Comparison of ENCODE assay signal across 8 cellular contexts in the genomic region with DNA sequence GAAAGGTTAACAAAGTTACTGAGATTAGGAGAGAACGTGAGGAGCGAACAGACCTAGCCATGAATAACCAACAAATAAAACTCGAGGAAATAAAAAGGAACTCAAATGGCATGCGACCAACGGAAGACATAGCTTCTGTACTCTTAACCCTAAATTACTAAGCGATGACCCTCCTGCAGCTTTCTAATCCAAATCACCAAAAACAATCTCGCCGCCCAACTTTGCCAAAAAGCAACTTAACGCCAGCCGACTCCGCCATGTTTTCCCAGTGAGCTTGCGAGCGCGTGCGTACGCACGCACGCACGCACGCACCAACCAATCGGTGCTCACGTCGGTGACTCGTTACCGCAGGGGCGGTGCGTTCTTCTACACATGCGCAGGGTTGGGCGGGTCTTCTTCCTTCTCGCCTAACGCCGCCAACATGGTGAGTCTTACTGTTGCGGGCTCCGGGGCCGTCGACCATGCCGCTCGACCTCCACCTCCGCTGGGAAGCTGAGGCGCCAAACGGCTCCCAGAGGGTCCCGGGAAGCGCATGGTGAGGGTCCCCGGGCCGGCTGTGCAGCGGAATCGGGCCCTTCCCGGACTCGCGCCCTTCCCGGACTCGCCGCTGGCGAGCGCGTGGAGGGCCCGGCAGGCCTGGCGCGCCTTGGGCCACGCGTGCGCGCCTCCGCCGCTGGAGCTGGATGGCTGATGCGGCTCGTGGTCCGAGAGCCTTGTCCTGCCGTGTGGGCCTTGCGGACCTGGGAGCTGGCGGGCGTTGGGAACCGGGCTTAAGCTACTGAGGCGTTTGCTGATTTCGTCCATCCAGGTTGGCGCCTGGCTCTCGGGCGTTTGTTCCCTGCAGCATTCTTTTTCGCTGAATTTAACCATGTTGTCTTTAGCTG. TPM values are rescaled to one million over a fixed set of nuclear protein-coding genes. Genes with fewer than 3 reads are reported as not detected.
DNase-seq lines count a peak whose midpoint lies in the region; ATAC-seq and TF ChIP-seq lines count a peak whose summit lies in the region.

A gene (plus strand): TSS at position 400 of the 884 bp plus-strand sequence. CDS start 133 bp downstream, at position 533.

- peak; percentile 66 for DNase-seq in NCI-H82 treated with DMSO at 0.1 percent for 48 hours (lab: John Stamatoyannopoulos, UW; ENCODE audit: unreplicated experiment)
- peak; percentile 96 for DNase-seq in activated CD4-positive, alpha-beta memory T cell treated with anti-CD3 and anti-CD28 coated beads, Interleukin-2, amount 10 ng/mL, durations not matched to agents 7 days and 5 days
- DNase-seq in right lobe of liver, result peak; percentile 96 to 98 (median 97)
- peak; percentile 91 to 95 for DNase-seq in stimulated activated CD4-positive, alpha-beta T cell treated with anti-CD3 and anti-CD28 coated beads, Interleukin-4, amount 100 ng/mL, for 4 hours

- ATAC-seq in GM19395 (IDR thresholded peaks at IDR 0.05; ENCODE audit: unreplicated experiment), result peak; percentile 67
- peak; percentile 56 for ATAC-seq in HG03565 (IDR thresholded peaks at IDR 0.05; ENCODE audit: unreplicated experiment)
- peak; percentile 82 to 85 (median 83) for ATAC-seq in right lobe of liver

- peak within 1 kb of the TSS; percentile 76 to 94 for H3K9ac ChIP-seq in duodenal mucosa (ENCODE audit: low read depth in 1 of 2, low read length in 2 of 2)

- no peaks in the 10 kb centered on the region for H3K27me3 Mint-ChIP-seq in activated CD4-positive, alpha-beta memory T cell treated with anti-CD3 and anti-CD28 coated beads, Interleukin-2, amount 10 ng/mL, durations not matched to agents 7 days and 5 days

- H3K4me1 Mint-ChIP-seq in activated CD4-positive, alpha-beta memory T cell treated with anti-CD3 and anti-CD28 coated beads, Interleukin-2, amount 10 ng/mL, durations not matched to agents 7 days and 5 days, result peaks cover 70% of the 10 kb centered on the region

- 0% methylated on average over 33 of the region's 79 CpGs for WGBS in right lobe of liver (ENCODE audit: insufficient coverage, low coverage, low lambda C conversion rate, missing lambda C conversion rate)

- H3K4me1 ChIP-seq in duodenal mucosa (ENCODE audit: control insufficient read depth in 1 of 2, insufficient read depth in 2 of 2, low read length in 2 of 2) (peaks cover 23 to 34% of the 10 kb centered on the region in 2 donors), right lobe of liver (peaks cover 0 to 25% (median 12%) of the 10 kb centered on the region in 4 donors)

- intact Hi-C loops in right lobe of liver (cut with DNase I), result no loop called here

- H3K27ac Mint-ChIP-seq in activated CD4-positive, alpha-beta memory T cell treated with anti-CD3 and anti-CD28 coated beads, Interleukin-2, amount 10 ng/mL, durations not matched to agents 7 days and 5 days, result peak within 1 kb of the TSS; percentile 86

- no peaks in the 10 kb centered on the region for H3K9me3 Mint-ChIP-seq in activated CD4-positive, alpha-beta memory T cell treated with anti-CD3 and anti-CD28 coated beads, Interleukin-2, amount 10 ng/mL, durations not matched to agents 7 days and 5 days

- H3K9me3 ChIP-seq in duodenal mucosa (ENCODE audit: control insufficient read depth in 1 of 2, low read length in 2 of 2) (no peaks in the 10 kb centered on the region), right lobe of liver (no peaks in the 10 kb centered on the region)

- TF ChIP-seq CTCF in C4-2B (conservative IDR thresholded peaks at IDR 0.05) (no peak), right lobe of liver (IDR thresholded peaks at IDR 0.05) (no peak)

- H3K4me3 ChIP-seq in duodenal mucosa (ENCODE audit: low read depth in 1 of 2, low read length in 2 of 2), result peak within 1 kb of the TSS; percentile 89 to 99
- H3K4me3 ChIP-seq in right lobe of liver, result peak within 1 kb of the TSS; percentile 95 to 97 (median 97)

- CTCF ChIA-PET in activated CD4-positive, alpha-beta memory T cell treated with anti-CD3 and anti-CD28 coated beads, Interleukin-2, amount 10 ng/mL, durations not matched to agents 7 days and 5 days (lab: Charles Lee), result interaction anchor here (1.1 to 1.7 kb wide), 4 partner anchors 49 to 148 kb away, joined by 3 to 5 read pairs (median 4); a partner anchor contains a TSS

- H3K27ac ChIP-seq in C4-2B (peak within 1 kb of the TSS; percentile 99), duodenal mucosa (ENCODE audit: low read depth, low read length) (peak within 1 kb of the TSS; percentile 55), right lobe of liver (peak within 1 kb of the TSS; percentile 70 to 87 (median 82))

- peaks cover 46% of the 10 kb centered on the region for H3K36me3 Mint-ChIP-seq in activated CD4-positive, alpha-beta memory T cell treated with anti-CD3 and anti-CD28 coated beads, Interleukin-2, amount 10 ng/mL, durations not matched to agents 7 days and 5 days (ENCODE audit: low read depth)

- peak within 1 kb of the TSS; percentile 80 for H3K4me3 Mint-ChIP-seq in activated CD4-positive, alpha-beta memory T cell treated with anti-CD3 and anti-CD28 coated beads, Interleukin-2, amount 10 ng/mL, durations not matched to agents 7 days and 5 days

- peaks cover 16 to 32% of the 10 kb centered on the region in 2 donors for H3K36me3 ChIP-seq in duodenal mucosa (ENCODE audit: control insufficient read depth in 1 of 2, insufficient read depth in 2 of 2, low read length in 2 of 2)
- peaks cover 7 to 38% (median 21%) of the 10 kb centered on the region in 4 donors for H3K36me3 ChIP-seq in right lobe of liver

- POLR2A ChIA-PET in activated CD4-positive, alpha-beta memory T cell treated with anti-CD3 and anti-CD28 coated beads, Interleukin-2, amount 10 ng/mL, durations not matched to agents 7 days and 5 days (lab: Charles Lee), result interaction anchor here (0.6 to 3.8 kb wide), 19 partner anchors 13 to 1493 kb away, joined by 3 to 34 read pairs (median 4); a partner anchor contains a TSS

- TF ChIP-seq POLR2A in right lobe of liver (IDR thresholded peaks at IDR 0.05), result peak; percentile 94

- H3K27me3 ChIP-seq in duodenal mucosa (ENCODE audit: control insufficient read depth in 1 of 2, insufficient read depth in 2 of 2, low read length in 2 of 2) (no peaks in the 10 kb centered on the region), right lobe of liver (no peaks in the 10 kb centered on the region)

RNA-seq across cellular contexts. Expression of the gene that starts here (rescaled TPM):
- total RNA-seq in activated CD4-positive, alpha-beta memory T cell treated with anti-CD3 and anti-CD28 coated beads, Interleukin-2, amount 10 ng/mL, durations not matched to agents 7 days and 5 days, result 1,000 to 10,000 TPM; 1,898 to 2,001 TPM
- total RNA-seq in right lobe of liver, result 100 to 1,000 TPM; 173 to 573 (median 551) TPM

Comparison
In these comparisons a context has a peak if more than half of its experiments do, and no peak if none do; other contexts are left out.
1. Peak in every context shown above with its lines: DNase-seq, ATAC-seq, H3K4me3 ChIP-seq and H3K27ac ChIP-seq.